Comparison of ENCODE assay signal across 29 cellular contexts in genomic region chr2:125710561-125710960, GRCh38.
"Had no signal": no experiment of that assay in that cellular context is flagged by ENCODE, and none has a peak within 500 bp of the region (broad histone marks: within the 10 kb centered on the region; RNA-seq: fewer than 3 reads in every experiment).

No MANE protein-coding gene starts in this region.

- H3K27ac Mint-ChIP-seq: activated naive CD8-positive, alpha-beta T cell; memory B cell; natural killer cell treated with Interleukin-12 subunit alpha and Interleukin-12 subunit beta and Interleukin-15 and Interleukin-18, amount 100 ng/mL, for 72 hours; stimulated activated naive CD8-positive, alpha-beta T cell treated with anti-CD3 and anti-CD28 coated beads, Interleukin-15, Interleukin-2, amounts not matched to agents 100 ng/mL and 50 ng/mL, for 24 hours; T-helper 1 cell treated with Interleukin-12 subunit alpha and Interleukin-12 subunit beta and Interleukin-4 antibody, amounts not matched to agents 30 μg/mL and 1 μg/mL, for 36 hours had no signal

- H3K4me1 ChIP-seq: gastrocnemius medialis, prostate gland, upper lobe of left lung had no signal

- H3K9me3 ChIP-seq: gastrocnemius medialis, neutrophil, prostate gland, thoracic aorta, upper lobe of left lung had no signal

- H3K4me3 Mint-ChIP-seq: activated naive CD8-positive, alpha-beta T cell; memory B cell; natural killer cell treated with Interleukin-12 subunit alpha and Interleukin-12 subunit beta and Interleukin-15 and Interleukin-18, amount 100 ng/mL, for 72 hours; stimulated activated naive CD8-positive, alpha-beta T cell treated with anti-CD3 and anti-CD28 coated beads, Interleukin-15, Interleukin-2, amounts not matched to agents 100 ng/mL and 50 ng/mL, for 24 hours; T-helper 1 cell treated with Interleukin-12 subunit alpha and Interleukin-12 subunit beta and Interleukin-4 antibody, amounts not matched to agents 30 μg/mL and 1 μg/mL, for 36 hours had no signal

- H3K27me3 Mint-ChIP-seq: activated naive CD8-positive, alpha-beta T cell; memory B cell; natural killer cell treated with Interleukin-12 subunit alpha and Interleukin-12 subunit beta and Interleukin-15 and Interleukin-18, amount 100 ng/mL, for 72 hours; stimulated activated naive CD8-positive, alpha-beta T cell treated with anti-CD3 and anti-CD28 coated beads, Interleukin-15, Interleukin-2, amounts not matched to agents 100 ng/mL and 50 ng/mL, for 24 hours had no signal

- H3K4me3 ChIP-seq: coronary artery, dorsolateral prefrontal cortex, gastrocnemius medialis, prostate gland, skin epidermis, thoracic aorta, upper lobe of left lung had no signal

- H3K36me3 ChIP-seq: gastrocnemius medialis, neutrophil, prostate gland, thoracic aorta, upper lobe of left lung had no signal

- H3K27ac ChIP-seq: coronary artery, dorsolateral prefrontal cortex, gastrocnemius medialis, neutrophil, prostate gland, skin epidermis, thoracic aorta, upper lobe of left lung had no signal

- ATAC-seq: gastrocnemius medialis; left cardiac atrium; natural killer cell treated with Interleukin-12 subunit alpha and Interleukin-12 subunit beta and Interleukin-15 and Interleukin-18, amount 100 ng/mL, for 72 hours; sciatic nerve had no signal

- H3K4me1 Mint-ChIP-seq: memory B cell had no signal

- H3K27me3 ChIP-seq: gastrocnemius medialis, neutrophil, upper lobe of left lung had no signal

- DNase-seq: activated CD4-positive, alpha-beta T cell treated with anti-CD3 and anti-CD28 coated beads for 4 hours; activated CD4-positive, alpha-beta T cell treated with anti-CD3 and anti-CD28 coated beads, Interleukin-2, amount 50 U/mL, for 48 hours; activated CD8-positive, alpha-beta memory T cell treated with anti-CD3 and anti-CD28 coated beads for 24 hours; activated effector memory CD4-positive, alpha-beta T cell treated with Interleukin-2 at 50 U/mL for 16 hours; activated naive CD4-positive, alpha-beta T cell treated with Interleukin-2 at 50 U/mL for 16 hours; anterior cingulate cortex; cerebellar nuclear complex; dorsolateral prefrontal cortex; effector memory CD4-positive, alpha-beta T cell; erythroblast; gastrocnemius medialis; glutamatergic neuron; left cardiac atrium; retina; stimulated activated CD4-positive, alpha-beta T cell treated with anti-CD3 and anti-CD28 coated beads, Interleukin-12 subunit alpha, Interleukin-12 subunit beta, amount 100 ng/mL, for 4 hours; stimulated activated CD4-positive, alpha-beta T cell treated with anti-CD3 and anti-CD28 coated beads, Interleukin-4, amount 100 ng/mL, for 1 hour; SW 1271; upper lobe of left lung had no signal

- H3K36me3 Mint-ChIP-seq: activated naive CD8-positive, alpha-beta T cell; memory B cell; natural killer cell treated with Interleukin-12 subunit alpha and Interleukin-12 subunit beta and Interleukin-15 and Interleukin-18, amount 100 ng/mL, for 72 hours had no signal
